24 cellular contexts compared by ENCODE assay signal in genomic region chr18:24919141-24919540, GRCh38.
"Had no signal": no experiment of that assay in that cellular context is flagged by ENCODE, and none has a peak within 500 bp of the region (broad histone marks: within the 10 kb centered on the region; RNA-seq: fewer than 3 reads in every experiment).

No MANE protein-coding gene starts in this region.

- H3K36me3 ChIP-seq: heart right ventricle, left ventricle myocardium inferior, ovary, stomach, thyroid gland, transverse colon, upper lobe of right lung had no signal

- H3K4me2 ChIP-seq: hepatocyte had no signal

- H3K4me1 ChIP-seq: testis, thyroid gland, upper lobe of right lung had no signal

- ATAC-seq: heart right ventricle; naive thymus-derived CD8-positive, alpha-beta T cell; right cardiac atrium; sciatic nerve; stimulated activated naive B cell treated with anti-CD40 and anti-IgM and Interleukin-4, amounts not matched to agents 10 μg/mL and 1 μg/mL and 100 μg/mL, for 72 hours; stimulated activated naive CD8-positive, alpha-beta T cell treated with anti-CD3 and anti-CD28 coated beads, Interleukin-15, Interleukin-2, amounts not matched to agents 100 U/mL and 50 U/mL, for 24 hours; upper lobe of right lung had no signal

- H3K4me3 Mint-ChIP-seq: naive thymus-derived CD8-positive, alpha-beta T cell; nephron; neural crest cell; stimulated activated naive B cell treated with anti-CD40 and anti-IgM and Interleukin-4, amounts not matched to agents 10 μg/mL and 1 μg/mL and 100 μg/mL, for 72 hours had no signal

- H3K9me3 ChIP-seq: heart right ventricle, left ventricle myocardium inferior, ovary, stomach, testis, thyroid gland, transverse colon, upper lobe of right lung had no signal

- H3K27me3 ChIP-seq: ovary, stomach, testis, thyroid gland, transverse colon, upper lobe of right lung had no signal

- DNase-seq: heart right ventricle; islet precursor cell; left ventricle myocardium inferior; naive thymus-derived CD8-positive, alpha-beta T cell; ovary; right cardiac atrium; stimulated activated CD4-positive, alpha-beta T cell treated with anti-CD3 and anti-CD28 coated beads, Interleukin-12 subunit alpha, Interleukin-12 subunit beta, amount 100 ng/mL, for 4 hours; stimulated activated CD4-positive, alpha-beta T cell treated with anti-CD3 and anti-CD28 coated beads, Interleukin-15, amount 100 ng/mL, for 24 hours; stimulated activated CD4-positive, alpha-beta T cell treated with anti-CD3 and anti-CD28 coated beads, Interleukin-2, amount 100 ng/mL, for 24 hours; stimulated activated CD4-positive, alpha-beta T cell treated with anti-CD3 and anti-CD28 coated beads, Interleukin-4, amount 100 ng/mL, for 1 hour; stimulated activated naive B cell treated with anti-CD40 and anti-IgM and Interleukin-4, amounts not matched to agents 10 μg/mL and 1 μg/mL and 100 μg/mL, for 72 hours; stimulated activated naive CD8-positive, alpha-beta T cell treated with anti-CD3 and anti-CD28 coated beads, Interleukin-15, Interleukin-2, amounts not matched to agents 100 U/mL and 50 U/mL, for 24 hours; stomach; testis; thyroid gland; transverse colon; upper lobe of right lung had no signal

- H3K27ac Mint-ChIP-seq: naive thymus-derived CD8-positive, alpha-beta T cell; nephron; progenitor cell of endocrine pancreas; stimulated activated naive B cell treated with anti-CD40 and anti-IgM and Interleukin-4, amounts not matched to agents 10 μg/mL and 1 μg/mL and 100 μg/mL, for 72 hours had no signal

- H3K79me2 ChIP-seq: hepatocyte had no signal

- H3K9me3 Mint-ChIP-seq: nephron; neural crest cell; stimulated activated naive B cell treated with anti-CD40 and anti-IgM and Interleukin-4, amounts not matched to agents 10 μg/mL and 1 μg/mL and 100 μg/mL, for 72 hours had no signal

- H3K27ac ChIP-seq: heart right ventricle, hepatocyte, left ventricle myocardium inferior, ovary, skin epidermis, stomach, testis, thyroid gland, transverse colon, upper lobe of right lung had no signal

- H3K4me3 ChIP-seq: heart right ventricle, hepatocyte, left ventricle myocardium inferior, lung, ovary, skin epidermis, stomach, testis, thyroid gland, transverse colon, upper lobe of right lung had no signal

- H2AFZ ChIP-seq: hepatocyte had no signal

- H3K36me3 Mint-ChIP-seq: naive thymus-derived CD8-positive, alpha-beta T cell; stimulated activated naive B cell treated with anti-CD40 and anti-IgM and Interleukin-4, amounts not matched to agents 10 μg/mL and 1 μg/mL and 100 μg/mL, for 72 hours had no signal
